In the genomic region with DNA sequence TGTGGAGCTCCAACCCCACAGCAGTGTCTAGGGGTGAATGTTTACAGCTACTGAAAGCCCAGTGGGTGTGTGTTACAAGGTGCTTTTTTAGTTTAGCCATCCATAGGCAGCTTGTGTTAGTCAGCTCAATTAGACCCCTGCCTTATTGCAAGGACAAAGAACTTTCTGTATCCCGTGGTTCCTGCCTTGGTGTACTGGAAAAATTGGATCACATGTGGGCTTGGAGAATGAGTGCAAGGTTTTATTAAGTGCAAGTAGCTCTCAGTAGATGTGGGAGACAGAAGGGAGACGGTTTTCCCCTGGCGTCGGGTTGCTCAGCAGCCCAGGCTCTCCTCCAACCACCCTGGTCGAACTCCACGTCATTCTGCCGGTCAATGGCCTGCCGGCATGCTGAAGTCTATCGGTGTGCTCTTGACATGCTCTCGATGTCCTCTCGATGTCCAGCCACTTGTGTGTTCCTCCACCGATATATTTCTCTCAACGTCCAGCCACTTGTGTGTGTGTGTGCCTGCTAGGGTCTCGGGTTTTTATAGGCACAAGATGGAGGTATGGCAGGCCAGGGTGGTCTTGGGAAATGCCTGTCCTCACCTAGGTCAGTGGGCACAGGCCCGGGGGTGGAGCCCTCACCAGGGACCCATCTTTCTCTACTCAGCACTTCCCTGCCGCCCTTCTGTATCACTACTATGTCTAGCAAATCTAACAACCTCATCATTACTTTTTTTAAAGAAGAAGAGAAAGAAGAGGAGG, we compare ENCODE assay signal across 23 cellular contexts. TPM values are rescaled to one million over a fixed set of nuclear protein-coding genes. Genes with fewer than 3 reads are reported as not detected.
DNase-seq lines count a peak whose midpoint lies in the region; ATAC-seq, FAIRE-seq and TF ChIP-seq lines count a peak whose summit lies in the region.
"Had no signal": no experiment of that assay in that cellular context is flagged by ENCODE, and none has a peak within 500 bp of the region (broad histone marks: within the 10 kb centered on the region; RNA-seq: fewer than 3 reads in every experiment).

No MANE protein-coding gene starts in this region.

- H3K4me2 ChIP-seq in HepG2 (ENCODE audit: low read depth, low read length) (no peak overlapping the region), trophoblast cell (ENCODE audit: low read length) (no peak overlapping the region)
- H3K4me2 ChIP-seq: BLaER1 treated with 17β-estradiol and CSF1 and Interleukin-3, amounts not matched to agents 10 nM and 100 nM; KMS-11 had no signal

- no peak overlapping the region for H3K14ac ChIP-seq in trophoblast cell (ENCODE audit: low read length)

- TF ChIP-seq RAD21 in HepG2 (CRISPR knock-in tag; IDR thresholded peaks at IDR 0.05): no peak

- H3K27me3 ChIP-seq in right lobe of liver (no peaks in the 10 kb centered on the region), HepG2 (ENCODE audit: control insufficient read depth in 1 of 2, insufficient read depth in 2 of 2, low read length in 2 of 2) (no peaks in the 10 kb centered on the region), endodermal cell (ENCODE audit: control insufficient read depth, insufficient read depth, low read length, poor library complexity, severe bottlenecking) (no peaks in the 10 kb centered on the region), trophoblast cell (ENCODE audit: insufficient read depth, low read length) (no peaks in the 10 kb centered on the region)
- H3K27me3 ChIP-seq: BLaER1 treated with 17β-estradiol and CSF1 and Interleukin-3, amounts not matched to agents 10 nM and 100 nM had no signal

- H3K9ac ChIP-seq in HepG2 (ENCODE audit: insufficient read depth, low read depth, low read length) (no peak overlapping the region), endodermal cell (ENCODE audit: extremely low read depth, low read length, poor library complexity, severe bottlenecking) (no peak overlapping the region), trophoblast cell (ENCODE audit: low read length) (no peak overlapping the region)
- H3K9ac ChIP-seq: BLaER1 treated with 17β-estradiol and CSF1 and Interleukin-3, amounts not matched to agents 10 nM and 100 nM; GM23248; KMS-11 had no signal

- DNase-seq in right lobe of liver (peak in 2 of 3 donors; percentile 38 to 48), HepG2 (ENCODE audit: low spot score) (no peak), endodermal cell (no peak), trophoblast cell (no peak), SIG-M5 (lab: John Stamatoyannopoulos, UW) (no peak)
- DNase-seq: 8988T; CD8-positive, alpha-beta T cell; DMS53; GF-D8; GM23248; IMR-90; NCI-H1105; NCI-H2081; NCI-H2171; NCI-H345; NCI-H524; NCI-H774 had no signal

- H3K9me3 ChIP-seq in right lobe of liver: no peaks in the 10 kb centered on the region
- H3K9me3 ChIP-seq in HepG2 (ENCODE audit: low read length): no peaks in the 10 kb centered on the region
- no peaks in the 10 kb centered on the region for H3K9me3 ChIP-seq in endodermal cell (ENCODE audit: control insufficient read depth, low read length)
- H3K9me3 ChIP-seq in trophoblast cell (ENCODE audit: insufficient read depth, low read depth, low read length): no peaks in the 10 kb centered on the region
- H3K9me3 ChIP-seq: BLaER1 treated with 17β-estradiol and CSF1 and Interleukin-3, amounts not matched to agents 10 nM and 100 nM had no signal

- no peak overlapping the region for H4K91ac ChIP-seq in trophoblast cell (ENCODE audit: low read depth, low read length)

- 68% methylated on average over 10 of the region's 16 CpGs for WGBS in right lobe of liver (ENCODE audit: insufficient coverage, low coverage, low lambda C conversion rate, missing lambda C conversion rate)
- 93% methylated on average over 16 of the region's 16 CpGs for WGBS in HepG2 (ENCODE audit: low lambda C conversion rate)
- WGBS in endodermal cell (ENCODE audit: insufficient coverage in 1 of 2, insufficient read length in 1 of 2), 2 experiments: 95 to 96% methylated on average over 12 to 16 of the region's 16 CpGs
- no CpG with 5 or more reads among the region's 16 CpGs for WGBS in trophoblast cell (ENCODE audit: extremely low coverage, insufficient coverage, insufficient read length)

- BruUV-seq in HepG2 (replicated peaks; lab: Mats Ljungman, UMichigan): no TSS peak

- no peak overlapping the region for H3K4ac ChIP-seq in trophoblast cell (ENCODE audit: low read depth, low read length)

- H3K79me1 ChIP-seq in trophoblast cell (ENCODE audit: low read length): no peaks in the 10 kb centered on the region

- H2AK5ac ChIP-seq in trophoblast cell (ENCODE audit: low read length): no peak overlapping the region

- no peak overlapping the region for H3K18ac ChIP-seq in trophoblast cell (ENCODE audit: low read length)

- H3K4me3 ChIP-seq in right lobe of liver: no peak overlapping the region
- H3K4me3 ChIP-seq in HepG2 (replicated peaks in 1 of 3; ENCODE audit: insufficient read depth in 1 of 3, low read depth in 2 of 3, low read length in 3 of 3): no peak overlapping the region
- no peak overlapping the region for H3K4me3 ChIP-seq in endodermal cell (ENCODE audit: low read length)
- H3K4me3 ChIP-seq in trophoblast cell (ENCODE audit: low read depth, low read length): no peak overlapping the region
- H3K4me3 ChIP-seq: BLaER1 treated with 17β-estradiol and CSF1 and Interleukin-3, amounts not matched to agents 10 nM and 100 nM; GM23248 had no signal

- no peak overlapping the region for H2BK12ac ChIP-seq in trophoblast cell (ENCODE audit: low read length)

- peaks cover 30% of the 10 kb centered on the region for H3K79me2 ChIP-seq in HepG2 (ENCODE audit: insufficient read depth, low read length)
- H3K79me2 ChIP-seq in trophoblast cell (ENCODE audit: control insufficient read depth, insufficient read depth, low read length, poor library complexity): no peaks in the 10 kb centered on the region

- H3K27ac ChIP-seq in right lobe of liver: no peak overlapping the region
- no peak overlapping the region for H3K27ac ChIP-seq in HepG2 (ENCODE audit: extremely low read length, insufficient read depth, low read length)
- H3K27ac ChIP-seq in endodermal cell (ENCODE audit: low read depth, low read length): no peak overlapping the region
- H3K27ac ChIP-seq in trophoblast cell (ENCODE audit: low read depth, low read length): no peak overlapping the region
- H3K27ac ChIP-seq: BLaER1 treated with 17β-estradiol and CSF1 and Interleukin-3, amounts not matched to agents 10 nM and 100 nM; GM23248; KMS-11 had no signal

- peaks cover 0 to 12% (median 0%) of the 10 kb centered on the region in 4 donors for H3K4me1 ChIP-seq in right lobe of liver
- peaks cover 10% of the 10 kb centered on the region; the same call in 1 of the 2 replicates for H3K4me1 ChIP-seq in HepG2 (ENCODE audit: insufficient read depth, low read length)
- no peaks in the 10 kb centered on the region for H3K4me1 ChIP-seq in endodermal cell (ENCODE audit: control insufficient read depth, insufficient read depth, low read length)
- H3K4me1 ChIP-seq in trophoblast cell (ENCODE audit: control insufficient read depth in 1 of 2, insufficient read depth in 2 of 2, low read length in 2 of 2): no peaks in the 10 kb centered on the region
- H3K4me1 ChIP-seq: BLaER1 treated with 17β-estradiol and CSF1 and Interleukin-3, amounts not matched to agents 10 nM and 100 nM had no signal

- peaks cover 7% of the 10 kb centered on the region for H3K4me1 Mint-ChIP-seq in endodermal cell

- H4K20me1 ChIP-seq in HepG2 (ENCODE audit: insufficient read depth, low read length): no peaks in the 10 kb centered on the region

- H3K36me3 Mint-ChIP-seq in endodermal cell (ENCODE audit: low read depth): peaks cover 30% of the 10 kb centered on the region

- POLR2A ChIA-PET in HepG2 (lab: Yijun Ruan, JAX): interaction anchor here (0.6 kb wide), 1 partner anchor 57 kb away, joined by 3 read pairs; no protein-coding TSS in a partner anchor

- H2BK120ac ChIP-seq in trophoblast cell (ENCODE audit: insufficient read depth, low read length, poor library complexity): no peak overlapping the region

- TF ChIP-seq CTCF in right lobe of liver (IDR thresholded peaks at IDR 0.05): no peak
- no peak for TF ChIP-seq CTCF in HepG2 (CRISPR knock-in tag; IDR thresholded peaks at IDR 0.05)
- TF ChIP-seq CTCF in endodermal cell (conservative IDR thresholded peaks at IDR 0.05): no peak

- H2AFZ ChIP-seq in HepG2 (ENCODE audit: low read length): no peak overlapping the region
- no peak overlapping the region for H2AFZ ChIP-seq in trophoblast cell (ENCODE audit: insufficient read depth, low read length, poor library complexity)
- H2AFZ ChIP-seq: GM23248 had no signal

- no peaks in the 10 kb centered on the region for H3K36me3 ChIP-seq in right lobe of liver
- peaks cover 6 to 28% of the 10 kb centered on the region in 2 experiments for H3K36me3 ChIP-seq in HepG2 (replicated peaks in 1 of 2; ENCODE audit: control insufficient read depth in 1 of 2, insufficient read depth in 2 of 2, low read length in 2 of 2)
- peaks cover 52% of the 10 kb centered on the region for H3K36me3 ChIP-seq in endodermal cell (ENCODE audit: control insufficient read depth, insufficient read depth, low read length)
- H3K36me3 ChIP-seq in trophoblast cell (ENCODE audit: control insufficient read depth in 1 of 2, insufficient read depth in 2 of 2, low read length in 2 of 2): peaks cover 6 to 8% of the 10 kb centered on the region in 2 experiments

- H3K23ac ChIP-seq in trophoblast cell (ENCODE audit: low read length): peak overlapping the region; percentile 86

- H4K12ac ChIP-seq in trophoblast cell (ENCODE audit: low read depth, low read length): no peak overlapping the region

- H3K9me3 Mint-ChIP-seq in endodermal cell: no peaks in the 10 kb centered on the region
- H3K9me3 Mint-ChIP-seq: CD8-positive, alpha-beta T cell had no signal

- no peaks in the 10 kb centered on the region for H3K27me3 Mint-ChIP-seq in endodermal cell (ENCODE audit: insufficient read depth)

- ATAC-seq in right lobe of liver (peak; percentile 28 to 82 (median 47)), HepG2 (no peak), GM21515 (IDR thresholded peaks at IDR 0.05; ENCODE audit: unreplicated experiment) (no peak), GM18907 (IDR thresholded peaks at IDR 0.05; ENCODE audit: unreplicated experiment) (no peak)
- ATAC-seq: CD8-positive, alpha-beta T cell; HCT116; Panc1 had no signal

- no peak overlapping the region for H2BK5ac ChIP-seq in trophoblast cell (ENCODE audit: low read depth, low read length, poor library complexity)

- intact Hi-C loops in right lobe of liver (cut with DNase I) (no loop called here), HepG2 (cut with micrococcal nuclease; ENCODE audit: unreplicated experiment) (no loop called here)

- no peak for TF ChIP-seq EP300 in HepG2 (IDR thresholded peaks at IDR 0.05; ENCODE audit: low read depth in 2 of 2, low read length in 2 of 2)
- no peak for TF ChIP-seq EP300 in HepG2 (CRISPR knock-in tag; IDR thresholded peaks at IDR 0.05; ENCODE audit: borderline replicate concordance)

- TF ChIP-seq POLR2A in right lobe of liver (IDR thresholded peaks at IDR 0.05) (no peak), HepG2 (IDR thresholded peaks at IDR 0.05; ENCODE audit: insufficient read depth in 1 of 2, low read depth in 2 of 2, low read length in 2 of 2) (no peak)

- in situ Hi-C loops in HepG2 (cut with HindIII; ENCODE audit: extremely low pct_ligation_motif_present, low pct_unique_long_range_greater_than_20kb): no loop called here

- no peak overlapping the region for H4K8ac ChIP-seq in trophoblast cell (ENCODE audit: low read depth, low read length)

- CTCF ChIA-PET in HepG2 (lab: Yijun Ruan, JAX; ENCODE audit: low intra/inter-chr PET ratio, low total read pairs): no interaction called here

- no peak overlapping the region for H3K4me3 Mint-ChIP-seq in endodermal cell
- H3K4me3 Mint-ChIP-seq: CD8-positive, alpha-beta T cell had no signal

- H3K27ac Mint-ChIP-seq in endodermal cell: peak overlapping the region; percentile 64
- H3K27ac Mint-ChIP-seq: CD8-positive, alpha-beta T cell had no signal

- no peak for FAIRE-seq in HepG2 (lab: Jason Lieb, UNC)

RNA-seq across cellular contexts. Expression of a gene that starts 13.8 kb away (rescaled TPM):
- total RNA-seq in right lobe of liver: 10 to 100 TPM in 5 of 6 experiments, 1 to 10 TPM in 1; 6.8 to 22.3 (median 15.3) TPM
- total RNA-seq in HepG2 (2016; rRNA removed; fragmentation: Illumina TruSeq; extraction: Trizol): 40.7 and 40.9 TPM in 2 replicates
- total RNA-seq in HepG2 (2016; cell fraction: cytosol; rRNA removed; fragmentation: Illumina TruSeq; extraction: Trizol; ENCODE audit: low read depth): 82.7 and 85.0 TPM in 2 replicates
- 42.0 and 42.1 TPM in 2 replicates for total RNA-seq in HepG2 (2016; cell fraction: insoluble cytoplasmic fraction; rRNA removed; fragmentation: Illumina TruSeq; extraction: Trizol)
- total RNA-seq in HepG2 (2016; cell fraction: membrane; rRNA removed; fragmentation: Illumina TruSeq; extraction: Trizol): 17.5 and 19.0 TPM in 2 replicates
- total RNA-seq in HepG2 (2016; cell fraction: nucleus; rRNA removed; fragmentation: Illumina TruSeq; extraction: Trizol): 67.9 and 72.9 TPM in 2 replicates
- 61.3 and 66.8 TPM in 2 replicates for polyA plus RNA-seq in HepG2 (2011; rRNA removed)
- polyA plus RNA-seq in HepG2 (2011; cell fraction: cytosol; rRNA removed): 22.2 and 31.0 TPM in 2 replicates
- polyA plus RNA-seq in HepG2 (2011; cell fraction: nucleus; rRNA removed): 63.9 and 104 TPM in 2 replicates
- polyA plus RNA-seq in HepG2 (2012): 54.7 and 60.6 TPM in 2 replicates
- polyA plus RNA-seq in HepG2 (2016; cell fraction: cytosol; fragmentation: Illumina TruSeq; extraction: Trizol; ENCODE audit: low read depth): 1.8 and 2.8 TPM in 2 replicates
- polyA plus RNA-seq in HepG2 (2016; cell fraction: insoluble cytoplasmic fraction; fragmentation: Illumina TruSeq; extraction: Trizol; ENCODE audit: low read depth): 37.6 and 38.7 TPM in 2 replicates
- 3.3 and 3.8 TPM in 2 replicates for polyA plus RNA-seq in HepG2 (2016; cell fraction: membrane; fragmentation: Illumina TruSeq; extraction: Trizol; ENCODE audit: low read depth)
- polyA plus RNA-seq in HepG2 (2016; cell fraction: nucleus; fragmentation: Illumina TruSeq; extraction: Trizol; ENCODE audit: insufficient read depth, low read depth): 81.1 and 87.3 TPM in 2 replicates
- polyA minus RNA-seq in HepG2 (2011; rRNA and poly(A)+ RNA removed; ENCODE audit: low replicate concordance): 18.7 and 22.7 TPM in 2 replicates
- polyA minus RNA-seq in HepG2 (2011; cell fraction: cytosol; rRNA and poly(A)+ RNA removed): 19.3 and 23.6 TPM in 2 replicates
- 160 and 171 TPM in 2 replicates for polyA minus RNA-seq in HepG2 (2011; cell fraction: nucleus; rRNA and poly(A)+ RNA removed)
- 10 to 100 TPM; 64.0 to 85.2 TPM for total RNA-seq in endodermal cell
- 40.9 TPM for polyA plus RNA-seq in endodermal cell (2013, experiment 1 of 2)
- polyA plus RNA-seq in endodermal cell (2013, experiment 2 of 2): 42.1 TPM
- 10.4 and 10.7 TPM in 2 replicates for polyA plus RNA-seq in trophoblast cell (2013)

Comparison
In these comparisons a context has a peak if more than half of its experiments do, and no peak if none do; other contexts are left out.
1. ATAC-seq: peak in right lobe of liver (4 of 4); none in HepG2 (single experiment), GM21515 (single experiment) and GM18907 (single experiment).
2. DNase-seq: peak in right lobe of liver (2 of 3); none in HepG2 (single experiment), endodermal cell (single experiment), trophoblast cell (0 of 2) and SIG-M5 (single experiment).